ENCODE assay signal across 8 cellular contexts in the genomic region with DNA sequence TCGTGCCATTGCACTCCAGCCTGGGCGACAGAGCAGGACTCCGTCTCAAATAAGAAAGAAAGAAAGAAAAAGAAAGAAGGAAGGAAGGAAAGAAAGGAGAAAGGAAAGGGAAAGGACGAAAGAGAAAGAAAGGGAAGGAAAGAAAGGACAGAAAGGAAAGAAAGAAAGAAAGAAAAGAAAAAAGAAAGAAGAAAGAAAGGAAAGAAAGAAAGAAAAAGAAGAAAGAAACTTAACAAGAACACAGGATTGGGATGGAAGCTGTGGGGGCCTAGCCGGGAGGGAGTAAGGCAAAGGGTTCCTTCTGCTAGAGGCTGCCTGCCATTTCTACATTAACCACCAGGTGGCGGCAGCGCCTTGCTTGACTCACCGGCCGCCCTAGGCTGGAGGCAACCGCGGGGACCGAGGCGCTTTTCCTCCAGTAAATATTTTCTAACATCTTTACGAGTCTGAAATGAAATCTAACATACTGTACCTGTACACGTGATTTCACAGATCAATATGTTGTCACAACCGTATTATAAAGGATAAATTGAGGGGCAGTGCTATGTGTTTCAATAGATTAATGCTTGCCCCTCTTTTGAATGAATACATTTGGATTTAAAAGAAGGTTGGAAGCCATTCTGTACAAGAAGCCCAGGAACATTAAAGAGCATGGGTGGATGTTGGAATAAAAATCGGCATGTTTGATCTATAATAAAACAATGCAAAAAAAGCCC. TPM values are rescaled to one million over a fixed set of nuclear protein-coding genes. Genes with fewer than 3 reads are reported as not detected.
DNase-seq lines count a peak whose midpoint lies in the region; ATAC-seq and TF ChIP-seq lines count a peak whose summit lies in the region.

No MANE protein-coding gene starts in this region.

- H3K27ac ChIP-seq in C4-2B = no peak overlapping the region

- TF ChIP-seq CTCF in C4-2B (conservative IDR thresholded peaks at IDR 0.05) (peak; percentile 99), HFFc6 (IDR thresholded peaks at IDR 0.05) (peak; percentile 99), choroid plexus epithelial cell (conservative IDR thresholded peaks at IDR 0.05; ENCODE audit: low read depth, low read length) (peak; percentile 96)

- peak; percentile 80 for DNase-seq in HFFc6
- peak; percentile 64 for DNase-seq in NCI-H748 treated with DMSO at 0.1 percent for 48 hours (lab: John Stamatoyannopoulos, UW)
- peak; percentile 90 for DNase-seq in activated CD4-positive, alpha-beta T cell treated with anti-CD3 and anti-CD28 coated beads, Interleukin-2, amount 10 ng/mL, durations not matched to agents 7 days and 5 days
- peak; percentile 90 for DNase-seq in choroid plexus epithelial cell (ENCODE audit: low read depth)
- peak; percentile 93 for DNase-seq in left kidney (ENCODE audit: low read depth, low spot score)
- DNase-seq in stimulated activated CD4-positive, alpha-beta T cell treated with anti-CD3 and anti-CD28 coated beads, Interleukin-4, amount 100 ng/mL, for 1 hour = peak; percentile 91

- H3K9me3 Mint-ChIP-seq in HFFc6 = no peaks in the 10 kb centered on the region
- no peaks in the 10 kb centered on the region for H3K9me3 Mint-ChIP-seq in activated CD4-positive, alpha-beta T cell treated with anti-CD3 and anti-CD28 coated beads, Interleukin-2, amount 10 ng/mL, durations not matched to agents 7 days and 5 days

- POLR2A ChIA-PET in activated CD4-positive, alpha-beta T cell treated with anti-CD3 and anti-CD28 coated beads, Interleukin-2, amount 10 ng/mL, durations not matched to agents 7 days and 5 days (lab: Charles Lee) = no interaction called here

- peak overlapping the region; percentile 77 for H3K27ac Mint-ChIP-seq in HFFc6
- H3K27ac Mint-ChIP-seq in activated CD4-positive, alpha-beta T cell treated with anti-CD3 and anti-CD28 coated beads, Interleukin-2, amount 10 ng/mL, durations not matched to agents 7 days and 5 days = peak overlapping the region; percentile 33

- no peak for ATAC-seq in HG03039 (IDR thresholded peaks at IDR 0.05; ENCODE audit: unreplicated experiment)

- no peaks in the 10 kb centered on the region for H3K36me3 Mint-ChIP-seq in HFFc6 (ENCODE audit: low read depth)
- H3K36me3 Mint-ChIP-seq in activated CD4-positive, alpha-beta T cell treated with anti-CD3 and anti-CD28 coated beads, Interleukin-2, amount 10 ng/mL, durations not matched to agents 7 days and 5 days (ENCODE audit: low read depth) = peaks cover 9% of the 10 kb centered on the region

- H3K4me3 ChIP-seq in choroid plexus epithelial cell (ENCODE audit: low read depth, low read length) = peak overlapping the region; percentile 8

- peak overlapping the region; percentile 76 for H3K4me3 Mint-ChIP-seq in HFFc6
- no peak overlapping the region for H3K4me3 Mint-ChIP-seq in activated CD4-positive, alpha-beta T cell treated with anti-CD3 and anti-CD28 coated beads, Interleukin-2, amount 10 ng/mL, durations not matched to agents 7 days and 5 days

- H3K27me3 Mint-ChIP-seq in HFFc6 (ENCODE audit: insufficient read depth) = peaks cover 2% of the 10 kb centered on the region; the same call in 1 of the 2 replicates
- H3K27me3 Mint-ChIP-seq in activated CD4-positive, alpha-beta T cell treated with anti-CD3 and anti-CD28 coated beads, Interleukin-2, amount 10 ng/mL, durations not matched to agents 7 days and 5 days = peaks cover 11% of the 10 kb centered on the region

- peaks cover 14% of the 10 kb centered on the region for H3K4me1 Mint-ChIP-seq in HFFc6 (ENCODE audit: low read depth)
- H3K4me1 Mint-ChIP-seq in activated CD4-positive, alpha-beta T cell treated with anti-CD3 and anti-CD28 coated beads, Interleukin-2, amount 10 ng/mL, durations not matched to agents 7 days and 5 days = peaks cover 37% of the 10 kb centered on the region

- CTCF ChIA-PET in activated CD4-positive, alpha-beta T cell treated with anti-CD3 and anti-CD28 coated beads, Interleukin-2, amount 10 ng/mL, durations not matched to agents 7 days and 5 days (lab: Charles Lee) = interaction anchor here (0.6 to 8.7 kb wide), 16 partner anchors 10 to 625 kb away, joined by 3 to 82 read pairs (median 4); partner anchors contain the start of gene RARA

RNA-seq across cellular contexts. Expression of gene GJD3, which starts 6.1 kb away (rescaled TPM):
- total RNA-seq in HFFc6 (2021; fragmentation: NEBNext Ultra II Directional; extraction: Animal tissue kit (Norgen Biotek cat#: 25700)) = 1 to 10 TPM in 2 of 6 experiments, under 1 TPM in 4; 0.36 to 1.4 (median 0.81) TPM
- under 1 TPM in 1 of 2 experiments, not detected in 1; 0.22 TPM for total RNA-seq in activated CD4-positive, alpha-beta T cell treated with anti-CD3 and anti-CD28 coated beads, Interleukin-2, amount 10 ng/mL, durations not matched to agents 7 days and 5 days

RNA-seq across cellular contexts. Expression of gene RARA, which starts 49.5 kb away (rescaled TPM):
- total RNA-seq in HFFc6 (2021; fragmentation: NEBNext Ultra II Directional; extraction: Animal tissue kit (Norgen Biotek cat#: 25700)) = 10 to 100 TPM; 27.1 to 32.2 (median 28.8) TPM
- total RNA-seq in activated CD4-positive, alpha-beta T cell treated with anti-CD3 and anti-CD28 coated beads, Interleukin-2, amount 10 ng/mL, durations not matched to agents 7 days and 5 days = 10 to 100 TPM; 66.6 to 66.7 TPM

RNA-seq across cellular contexts. Expression of gene TOP2A, which starts 59.2 kb away (rescaled TPM):
- total RNA-seq in HFFc6 (2021; fragmentation: NEBNext Ultra II Directional; extraction: Animal tissue kit (Norgen Biotek cat#: 25700)) = 100 to 1,000 TPM in 5 of 6 experiments, 10 to 100 TPM in 1; 73.2 to 170 (median 150) TPM
- 100 to 1,000 TPM; 504 to 522 TPM for total RNA-seq in activated CD4-positive, alpha-beta T cell treated with anti-CD3 and anti-CD28 coated beads, Interleukin-2, amount 10 ng/mL, durations not matched to agents 7 days and 5 days
